ENCODE assay signal across 8 cellular contexts in genomic region chr19:51131780-51132680, GRCh38. TPM values are rescaled to one million over a fixed set of nuclear protein-coding genes. Genes with fewer than 3 reads are reported as not detected.
A peak's percentile ranks its signal among the peaks of the same experiment; 100 is the strongest.
DNase-seq lines count a peak whose midpoint lies in the region; ATAC-seq and TF ChIP-seq lines count a peak whose summit lies in the region.

No MANE protein-coding gene starts in this region.

- H3K4me1 Mint-ChIP-seq in progenitor cell of endocrine pancreas (ENCODE audit: low read depth) = peaks cover 2% of the 10 kb centered on the region

- no peaks in the 10 kb centered on the region for H3K9me2 ChIP-seq in SK-N-SH

- H3K79me2 ChIP-seq in SK-N-SH (ENCODE audit: insufficient read depth) = no peaks in the 10 kb centered on the region

- no peak overlapping the region for H3K9ac ChIP-seq in SK-N-SH

- H3K4me1 ChIP-seq in SK-N-SH (ENCODE audit: control insufficient read depth in 1 of 2, insufficient read depth in 2 of 2, low read depth in 1 of 2, low read length in 1 of 2) = no peaks in the 10 kb centered on the region

- DNase-seq in NCI-H1417 (lab: John Stamatoyannopoulos, UW) (peak; percentile 24 to 79 (median 44)), NCI-H1417 treated with DMSO at 0.1 percent for 48 hours (lab: John Stamatoyannopoulos, UW) (no peak), SK-N-SH (peak; percentile 34), fibroblast of mammary gland (ENCODE audit: low read depth) (peak; percentile 81), progenitor cell of endocrine pancreas (ENCODE audit: low spot score, unreplicated experiment) (no peak)

- H3K27me3 Mint-ChIP-seq in progenitor cell of endocrine pancreas = peaks cover 6% of the 10 kb centered on the region

- POLR2A ChIA-PET in SK-N-SH (lab: Yijun Ruan, JAX) = no interaction called here

- TF ChIP-seq RAD21 in SK-N-SH (IDR thresholded peaks at IDR 0.05; ENCODE audit: low read length) = no peak

- H3K27ac ChIP-seq in SK-N-SH (ENCODE audit: low read depth in 2 of 2, low read length in 1 of 2) = no peak overlapping the region

- H3K27me3 ChIP-seq in SK-N-SH (ENCODE audit: insufficient read depth) = peaks cover 42% of the 10 kb centered on the region

- no peak overlapping the region for H3K4me2 ChIP-seq in SK-N-SH

- CTCF ChIA-PET in SK-N-SH (lab: Yijun Ruan, JAX) = interaction anchor here (1.4 kb wide), 1 partner anchor 12 kb away, joined by 4 read pairs; no protein-coding TSS in a partner anchor

- no peak overlapping the region for H3K4me3 ChIP-seq in SK-N-SH (ENCODE audit: low read depth in 2 of 2, low read length in 1 of 2)
- H3K4me3 ChIP-seq in fibroblast of mammary gland (ENCODE audit: control insufficient read depth, low read depth, low read length) = no peak overlapping the region

- no peaks in the 10 kb centered on the region for H3F3A ChIP-seq in SK-N-SH (replicated peaks; ENCODE audit: insufficient read depth)

- no peaks in the 10 kb centered on the region for H3K9me3 ChIP-seq in SK-N-SH

- TF ChIP-seq CTCF in SK-N-SH (IDR thresholded peaks at IDR 0.05) = peak; percentile 27; the same call in 1 of the 2 replicates
- TF ChIP-seq CTCF in fibroblast of mammary gland (conservative IDR thresholded peaks at IDR 0.05; ENCODE audit: control insufficient read depth, insufficient read depth, low read depth, low read length) = peak; percentile 16
- no peak for TF ChIP-seq CTCF in progenitor cell of endocrine pancreas (IDR thresholded peaks at IDR 0.05; ENCODE audit: unreplicated experiment)

- no peaks in the 10 kb centered on the region for H3K36me3 ChIP-seq in SK-N-SH (replicated peaks in 1 of 2; ENCODE audit: control insufficient read depth in 1 of 2, insufficient read depth in 2 of 2, low read length in 1 of 2)

- no peak for ATAC-seq in HG03460 (IDR thresholded peaks at IDR 0.05; ENCODE audit: unreplicated experiment)
- no peak for ATAC-seq in GM21737 (IDR thresholded peaks at IDR 0.05; ENCODE audit: unreplicated experiment)
- no peak for ATAC-seq in GM18907 (IDR thresholded peaks at IDR 0.05; ENCODE audit: unreplicated experiment)

- peak overlapping the region; percentile 21 for H3K27ac Mint-ChIP-seq in progenitor cell of endocrine pancreas

- TF ChIP-seq EP300 in SK-N-SH (IDR thresholded peaks at IDR 0.05; ENCODE audit: borderline replicate concordance in 1 of 2, low read depth in 1 of 2, low read length in 1 of 2) = no peak

- 23% methylated on average over 24 of the region's 24 CpGs for WGBS in SK-N-SH (ENCODE audit: low lambda C conversion rate)

- no peaks in the 10 kb centered on the region for H3K36me3 Mint-ChIP-seq in progenitor cell of endocrine pancreas (ENCODE audit: insufficient read depth)

- H3K9me3 Mint-ChIP-seq in progenitor cell of endocrine pancreas (ENCODE audit: low read depth) = no peaks in the 10 kb centered on the region

- no peaks in the 10 kb centered on the region for H4K20me1 ChIP-seq in SK-N-SH (ENCODE audit: insufficient read depth)

- no peak overlapping the region for H3K4me3 Mint-ChIP-seq in progenitor cell of endocrine pancreas (ENCODE audit: low read depth)

- H2AFZ ChIP-seq in SK-N-SH (ENCODE audit: low read depth) = no peak overlapping the region

TF ChIP-seq in SK-N-SH, 30 proteins besides CTCF, POLR2A, EP300 and RAD21:
- TF ChIP-seq FOSL2 (IDR thresholded peaks at IDR 0.05; ENCODE audit: borderline replicate concordance, low read depth) = no peak
- TF ChIP-seq FOXM1 (IDR thresholded peaks at IDR 0.05; ENCODE audit: low read depth) = no peak
- no peak for TF ChIP-seq GABPA (IDR thresholded peaks at IDR 0.05; ENCODE audit: low read depth)
- no peak for TF ChIP-seq PBX3 (IDR thresholded peaks at IDR 0.05)
- no peak for TF ChIP-seq TCF12 (IDR thresholded peaks at IDR 0.05)
- TF ChIP-seq TAF1 (IDR thresholded peaks at IDR 0.05; ENCODE audit: borderline replicate concordance, low read depth, low read length) = no peak

RNA-seq across cellular contexts. Expression of gene SIGLEC9, which starts 7.3 kb away (rescaled TPM):
- polyA plus RNA-seq in SK-N-SH (2012; rRNA removed) = not detected in 2 replicates
- 0.01 TPM in 2 replicates for polyA plus RNA-seq in SK-N-SH (2012; cell fraction: cytosol; rRNA removed)
- not detected in 2 replicates for polyA plus RNA-seq in SK-N-SH (2012; cell fraction: nucleus; rRNA removed)
- total RNA-seq in progenitor cell of endocrine pancreas = not detected in 2 replicates

RNA-seq across cellular contexts. Expression of gene SIGLEC7, which starts 10.1 kb away (rescaled TPM):
- polyA plus RNA-seq in SK-N-SH (2012; rRNA removed) = not detected in 2 replicates
- not detected in 2 replicates for polyA plus RNA-seq in SK-N-SH (2012; cell fraction: cytosol; rRNA removed)
- not detected in 2 replicates for polyA plus RNA-seq in SK-N-SH (2012; cell fraction: nucleus; rRNA removed)
- total RNA-seq in progenitor cell of endocrine pancreas = not detected in 2 replicates

RNA-seq across cellular contexts. Expression of gene CTU1, which starts 23.8 kb away (rescaled TPM):
- 7.2 and 8.8 TPM in 2 replicates for polyA plus RNA-seq in SK-N-SH (2012; rRNA removed)
- 3.3 and 5.7 TPM in 2 replicates for polyA plus RNA-seq in SK-N-SH (2012; cell fraction: cytosol; rRNA removed)
- 17.0 and 23.2 TPM in 2 replicates for polyA plus RNA-seq in SK-N-SH (2012; cell fraction: nucleus; rRNA removed)
- 7.4 and 7.8 TPM in 2 replicates for total RNA-seq in progenitor cell of endocrine pancreas

RNA-seq across cellular contexts. Expression of gene KLK14, which starts 49.3 kb away (rescaled TPM):
- 0.19 and 0.26 TPM in 2 replicates for polyA plus RNA-seq in SK-N-SH (2012; rRNA removed)
- 0.04 TPM in 1 of 2 replicates, not detected in the other for polyA plus RNA-seq in SK-N-SH (2012; cell fraction: cytosol; rRNA removed)
- 1.5 and 1.8 TPM in 2 replicates for polyA plus RNA-seq in SK-N-SH (2012; cell fraction: nucleus; rRNA removed)
- total RNA-seq in progenitor cell of endocrine pancreas = 0.62 and 0.89 TPM in 2 replicates

Comparison
In these comparisons a context has a peak if more than half of its experiments do, and no peak if none do; other contexts are left out.
1. DNase-seq: peak in NCI-H1417 (3 of 3), SK-N-SH (single experiment) and fibroblast of mammary gland (single experiment); none in NCI-H1417 treated with DMSO at 0.1 percent for 48 hours (single experiment) and progenitor cell of endocrine pancreas (single experiment).